10 cellular contexts compared by ENCODE assay signal in the genomic region with DNA sequence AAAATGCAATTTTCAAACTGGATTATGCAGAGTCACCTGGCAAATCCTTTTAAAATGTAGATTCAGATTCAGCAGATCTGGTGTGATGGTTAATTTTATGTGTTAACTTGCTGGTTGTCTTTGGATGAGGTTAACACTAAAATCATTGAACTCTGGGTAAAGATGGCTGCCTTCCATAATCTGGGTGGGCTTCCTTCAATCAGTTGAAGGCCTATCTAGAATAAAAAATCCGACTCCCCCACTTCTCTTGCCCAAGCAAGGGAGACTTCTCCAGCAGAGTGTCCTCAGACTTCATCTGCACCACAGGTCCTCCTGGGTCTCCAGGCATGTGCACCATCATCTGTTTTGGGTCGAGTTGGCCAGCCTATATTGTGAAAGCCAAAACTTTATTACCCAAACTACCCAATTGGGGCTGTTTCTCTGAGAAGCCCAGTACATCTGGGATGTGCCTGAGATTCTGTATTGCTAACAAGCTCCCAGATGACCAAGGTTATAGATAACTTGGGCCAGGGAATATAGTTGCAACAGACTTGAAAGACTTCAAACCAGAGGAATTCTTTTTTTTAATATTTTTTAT. TPM values are rescaled to one million over a fixed set of nuclear protein-coding genes. Genes with fewer than 3 reads are reported as not detected.
A peak's percentile ranks its signal among the peaks of the same experiment; 100 is the strongest.
DNase-seq lines count a peak whose midpoint lies in the region; ATAC-seq and TF ChIP-seq lines count a peak whose summit lies in the region.
"Had no signal": no experiment of that assay in that cellular context is flagged by ENCODE, and none has a peak within 500 bp of the region (broad histone marks: within the 10 kb centered on the region; RNA-seq: fewer than 3 reads in every experiment).

No MANE protein-coding gene starts in this region.

- no peaks in the 10 kb centered on the region for H3K27me3 ChIP-seq in CD4-positive, CD25-positive, alpha-beta regulatory T cell (ENCODE audit: control insufficient read depth, insufficient read depth, low read length)
- no peaks in the 10 kb centered on the region for H3K27me3 ChIP-seq in colonic mucosa

- no peaks in the 10 kb centered on the region for H3K9me3 ChIP-seq in CD4-positive, CD25-positive, alpha-beta regulatory T cell (ENCODE audit: control insufficient read depth in 2 of 2, low read length in 2 of 2)
- H3K9me3 ChIP-seq in colonic mucosa: no peaks in the 10 kb centered on the region

- H3K4me3 Mint-ChIP-seq in CD4-positive, CD25-positive, alpha-beta regulatory T cell: peak overlapping the region; percentile 69 to 100 (median 86)
- H3K4me3 Mint-ChIP-seq in natural killer cell treated with Interleukin-12 subunit alpha and Interleukin-12 subunit beta and Interleukin-15 and Interleukin-18, amount 100 ng/mL, for 72 hours: peak overlapping the region; percentile 88

- no peak for ATAC-seq in CD4-positive, CD25-positive, alpha-beta regulatory T cell (ENCODE audit: low read depth in 2 of 2)
- ATAC-seq in natural killer cell treated with Interleukin-12 subunit alpha and Interleukin-12 subunit beta and Interleukin-15 and Interleukin-18, amount 100 ng/mL, for 72 hours: no peak
- ATAC-seq in GM19467 (IDR thresholded peaks at IDR 0.05; ENCODE audit: unreplicated experiment) (no peak), GM21786 (IDR thresholded peaks at IDR 0.05; ENCODE audit: unreplicated experiment) (no peak), GM18517 (IDR thresholded peaks at IDR 0.05; ENCODE audit: unreplicated experiment) (no peak)

- peaks cover 20% of the 10 kb centered on the region for H3K4me1 ChIP-seq in CD4-positive, CD25-positive, alpha-beta regulatory T cell (ENCODE audit: control insufficient read depth, insufficient read depth, low read length, poor library complexity, severe bottlenecking)
- H3K4me1 ChIP-seq in colonic mucosa: no peaks in the 10 kb centered on the region

- H3K36me3 Mint-ChIP-seq in CD4-positive, CD25-positive, alpha-beta regulatory T cell: no peaks in the 10 kb centered on the region
- H3K36me3 Mint-ChIP-seq in natural killer cell treated with Interleukin-12 subunit alpha and Interleukin-12 subunit beta and Interleukin-15 and Interleukin-18, amount 100 ng/mL, for 72 hours: no peaks in the 10 kb centered on the region

- no peaks in the 10 kb centered on the region for H3K36me3 ChIP-seq in CD4-positive, CD25-positive, alpha-beta regulatory T cell (ENCODE audit: control insufficient read depth, insufficient read depth, low read length)
- no peaks in the 10 kb centered on the region for H3K36me3 ChIP-seq in colonic mucosa

- intact Hi-C loops in colonic mucosa (cut with DNase I): no loop called here

- H3K27me3 Mint-ChIP-seq in CD4-positive, CD25-positive, alpha-beta regulatory T cell: no peaks in the 10 kb centered on the region
- no peaks in the 10 kb centered on the region for H3K27me3 Mint-ChIP-seq in natural killer cell treated with Interleukin-12 subunit alpha and Interleukin-12 subunit beta and Interleukin-15 and Interleukin-18, amount 100 ng/mL, for 72 hours

- no peak overlapping the region for H3K27ac ChIP-seq in CD4-positive, CD25-positive, alpha-beta regulatory T cell (ENCODE audit: insufficient read depth, low read length, poor library complexity, severe bottlenecking)
- H3K27ac ChIP-seq in colonic mucosa: peak overlapping the region; percentile 98

- H3K9ac ChIP-seq in colonic mucosa (ENCODE audit: low read depth in 2 of 2, low read length in 2 of 2): peak overlapping the region in 1 of 2 donors; percentile 91

- peaks cover 24 to 48% (median 32%) of the 10 kb centered on the region in 4 donors for H3K4me1 Mint-ChIP-seq in CD4-positive, CD25-positive, alpha-beta regulatory T cell
- peaks cover 31 to 42% of the 10 kb centered on the region in 2 donors for H3K4me1 Mint-ChIP-seq in natural killer cell treated with Interleukin-12 subunit alpha and Interleukin-12 subunit beta and Interleukin-15 and Interleukin-18, amount 100 ng/mL, for 72 hours (ENCODE audit: low read depth in 2 of 2)

- H3K27ac Mint-ChIP-seq in CD4-positive, CD25-positive, alpha-beta regulatory T cell: peak overlapping the region; percentile 78 to 94 (median 91)
- peak overlapping the region; percentile 89 to 96 for H3K27ac Mint-ChIP-seq in natural killer cell treated with Interleukin-12 subunit alpha and Interleukin-12 subunit beta and Interleukin-15 and Interleukin-18, amount 100 ng/mL, for 72 hours

- TF ChIP-seq CTCF in colonic mucosa (IDR thresholded peaks at IDR 0.05): no peak

- H3K9me3 Mint-ChIP-seq in CD4-positive, CD25-positive, alpha-beta regulatory T cell: no peaks in the 10 kb centered on the region
- H3K9me3 Mint-ChIP-seq in natural killer cell treated with Interleukin-12 subunit alpha and Interleukin-12 subunit beta and Interleukin-15 and Interleukin-18, amount 100 ng/mL, for 72 hours: no peaks in the 10 kb centered on the region

- H3K4me3 ChIP-seq in CD4-positive, CD25-positive, alpha-beta regulatory T cell (ENCODE audit: low read depth, low read length): peak overlapping the region; percentile 94
- H3K4me3 ChIP-seq in Jurkat, Clone E6-1 (ENCODE audit: low read length): peak overlapping the region; percentile 77; the same call in 1 of the 2 replicates
- peak overlapping the region; percentile 98 for H3K4me3 ChIP-seq in colonic mucosa

- no peak for DNase-seq in CD4-positive, CD25-positive, alpha-beta regulatory T cell
- DNase-seq in Jurkat, Clone E6-1 (ENCODE audit: low read depth, low spot score): no peak
- no peak for DNase-seq in colonic mucosa
- no peak for DNase-seq in natural killer cell treated with Interleukin-12 subunit alpha and Interleukin-12 subunit beta and Interleukin-15 and Interleukin-18, amount 100 ng/mL, for 72 hours (ENCODE audit: low spot score)
- no peak for DNase-seq in stimulated activated CD4-positive, alpha-beta T cell treated with anti-CD3 and anti-CD28 coated beads, Interleukin-15, amount 100 ng/mL, for 24 hours
- DNase-seq: mesendoderm, NCI-H510A treated with DMSO at 0.1 percent for 48 hours had no signal

RNA-seq across cellular contexts. Expression of a gene that starts 1.6 kb away (rescaled TPM):
- total RNA-seq in CD4-positive, CD25-positive, alpha-beta regulatory T cell: 7.4 TPM
- polyA plus RNA-seq in CD4-positive, CD25-positive, alpha-beta regulatory T cell: 1 to 10 TPM; 6.0 to 9.2 (median 7.5) TPM
- polyA plus RNA-seq in Jurkat, Clone E6-1 (2012; ENCODE audit: insufficient read depth, insufficient read length): 5.9 TPM
- total RNA-seq in colonic mucosa: 10 to 100 TPM; 24.4 to 41.5 TPM
- total RNA-seq in natural killer cell treated with Interleukin-12 subunit alpha and Interleukin-12 subunit beta and Interleukin-15 and Interleukin-18, amount 100 ng/mL, for 72 hours: 1 to 10 TPM; 6.0 to 6.9 TPM

RNA-seq across cellular contexts. Expression of a gene that starts 40.6 kb away (rescaled TPM):
- 1.3 TPM for total RNA-seq in CD4-positive, CD25-positive, alpha-beta regulatory T cell
- under 1 TPM; 0.02 to 0.32 (median 0.06) TPM for polyA plus RNA-seq in CD4-positive, CD25-positive, alpha-beta regulatory T cell
- 2.8 TPM for polyA plus RNA-seq in Jurkat, Clone E6-1 (2012; ENCODE audit: insufficient read depth, insufficient read length)
- total RNA-seq in colonic mucosa: 1 to 10 TPM; 1.1 to 4.5 TPM
- total RNA-seq in natural killer cell treated with Interleukin-12 subunit alpha and Interleukin-12 subunit beta and Interleukin-15 and Interleukin-18, amount 100 ng/mL, for 72 hours: 1 to 10 TPM in 1 of 2 donors, under 1 TPM in 1; 0.43 to 2.2 TPM
